In the genomic region with DNA sequence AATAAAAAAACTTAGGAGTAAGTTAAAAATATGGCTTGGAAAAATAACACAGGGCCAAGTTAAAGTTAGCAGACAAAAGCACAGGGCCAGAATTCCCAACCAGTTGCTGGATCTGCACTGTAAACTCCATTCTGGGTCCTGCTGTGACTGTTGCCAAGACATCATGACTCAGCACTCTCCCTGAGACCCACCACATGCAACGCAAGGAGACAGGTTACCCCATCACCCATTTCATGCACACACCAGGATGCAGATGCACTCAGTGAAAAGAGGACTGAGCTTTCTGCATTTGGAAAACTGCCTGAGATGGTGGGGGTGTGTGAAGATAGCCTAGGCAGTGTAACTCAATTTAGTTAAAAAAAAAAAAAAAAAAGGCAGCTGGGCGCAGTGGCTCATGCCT, we compare ENCODE assay signal across 11 cellular contexts.
DNase-seq lines count a peak whose midpoint lies in the region; ATAC-seq and TF ChIP-seq lines count a peak whose summit lies in the region.
"Had no signal": no experiment of that assay in that cellular context is flagged by ENCODE, and none has a peak within 500 bp of the region (broad histone marks: within the 10 kb centered on the region; RNA-seq: fewer than 3 reads in every experiment).

No MANE protein-coding gene starts in this region.

- peak; percentile 4 to 65 (median 43) for ATAC-seq in heart left ventricle
- ATAC-seq in sciatic nerve = peak; percentile 69
- no peak for ATAC-seq in HG03139 (IDR thresholded peaks at IDR 0.05; ENCODE audit: unreplicated experiment)

- CTCF ChIA-PET in SK-N-SH (lab: Yijun Ruan, JAX) = interaction anchor here (0.6 kb wide), 1 partner anchor 65 kb away, joined by 3 read pairs; no protein-coding TSS in a partner anchor
- CTCF ChIA-PET in CD8-positive, alpha-beta memory T cell (lab: Charles Lee) = no interaction called here
- CTCF ChIA-PET in activated CD4-positive, alpha-beta memory T cell treated with anti-CD3 and anti-CD28 coated beads, Interleukin-2, amount 10 ng/mL, durations not matched to agents 7 days and 5 days (lab: Charles Lee) = no interaction called here

- POLR2A ChIA-PET in SK-N-SH (lab: Yijun Ruan, JAX) = no interaction called here
- POLR2A ChIA-PET in CD8-positive, alpha-beta memory T cell (lab: Charles Lee) = interaction anchor here (0.6 kb wide), 1 partner anchor 908 kb away, joined by 8 read pairs; no protein-coding TSS in a partner anchor
- POLR2A ChIA-PET in activated CD4-positive, alpha-beta memory T cell treated with anti-CD3 and anti-CD28 coated beads, Interleukin-2, amount 10 ng/mL, durations not matched to agents 7 days and 5 days (lab: Charles Lee) = no interaction called here

- TF ChIP-seq RAD21 in SK-N-SH (IDR thresholded peaks at IDR 0.05; ENCODE audit: low read length) = no peak

- no peak for TF ChIP-seq POLR2A in heart left ventricle (IDR thresholded peaks at IDR 0.05)

- 50% methylated on average over 2 of the region's 2 CpGs for WGBS in SK-N-SH (ENCODE audit: low lambda C conversion rate)
- 43 to 61% (median 59%) methylated on average over 1 to 2 of the region's 2 CpGs for whole genome bisulfite sequencing in heart left ventricle, 4 donors

- no peaks in the 10 kb centered on the region for H3F3A ChIP-seq in SK-N-SH (replicated peaks; ENCODE audit: insufficient read depth)

- no peaks in the 10 kb centered on the region for H3K36me3 ChIP-seq in SK-N-SH (replicated peaks in 1 of 2; ENCODE audit: control insufficient read depth in 1 of 2, insufficient read depth in 2 of 2, low read length in 1 of 2)
- H3K36me3 ChIP-seq in heart left ventricle = no peaks in the 10 kb centered on the region
- H3K36me3 ChIP-seq in CD8-positive, alpha-beta memory T cell (ENCODE audit: insufficient read depth, low read length) = no peaks in the 10 kb centered on the region
- H3K36me3 ChIP-seq: SJCRH30 had no signal

- peak overlapping the region; percentile 30; the same call in 1 of the 2 replicates for H2AFZ ChIP-seq in SK-N-SH (ENCODE audit: low read depth)

- intact Hi-C loops in heart left ventricle (cut with DNase I) (no loop called here), sciatic nerve (cut with DNase I) (no loop called here)

- H3K9me3 ChIP-seq in SK-N-SH (no peaks in the 10 kb centered on the region), heart left ventricle (no peaks in the 10 kb centered on the region)
- no peaks in the 10 kb centered on the region for H3K9me3 ChIP-seq in CD8-positive, alpha-beta memory T cell (ENCODE audit: low read length)
- H3K9me3 ChIP-seq: SJCRH30 had no signal

- H3K27ac Mint-ChIP-seq in CD8-positive, alpha-beta memory T cell = no peak overlapping the region
- H3K27ac Mint-ChIP-seq in activated CD4-positive, alpha-beta memory T cell treated with anti-CD3 and anti-CD28 coated beads, Interleukin-2, amount 10 ng/mL, durations not matched to agents 7 days and 5 days = no peak overlapping the region

- no peaks in the 10 kb centered on the region for H3K79me2 ChIP-seq in SK-N-SH (ENCODE audit: insufficient read depth)

- H3K9me2 ChIP-seq in SK-N-SH = no peaks in the 10 kb centered on the region

- no peak overlapping the region for H3K9ac ChIP-seq in SK-N-SH

- H3K27me3 ChIP-seq in SK-N-SH (ENCODE audit: insufficient read depth) (no peaks in the 10 kb centered on the region), heart left ventricle (no peaks in the 10 kb centered on the region)
- H3K27me3 ChIP-seq in CD8-positive, alpha-beta memory T cell (ENCODE audit: insufficient read depth, low read length, poor library complexity, severe bottlenecking) = no peaks in the 10 kb centered on the region
- H3K27me3 ChIP-seq: SJCRH30 had no signal

- TF ChIP-seq CTCF in SK-N-SH (IDR thresholded peaks at IDR 0.05) = no peak
- TF ChIP-seq CTCF in heart left ventricle (IDR thresholded peaks at IDR 0.05) = no peak

- no peaks in the 10 kb centered on the region for H4K20me1 ChIP-seq in SK-N-SH (ENCODE audit: insufficient read depth)

- peak overlapping the region; percentile 40 to 60; a peak in 3 of 4 replicates for H3K27ac ChIP-seq in SK-N-SH (ENCODE audit: low read depth in 2 of 2, low read length in 1 of 2)
- H3K27ac ChIP-seq in heart left ventricle = peak overlapping the region in 8 of 12 donors; percentile 16 to 77 (median 52)
- no peak overlapping the region for H3K27ac ChIP-seq in CD8-positive, alpha-beta memory T cell (ENCODE audit: low read depth, low read length)
- H3K27ac ChIP-seq: SJCRH30 had no signal

- H3K4me3 ChIP-seq in SK-N-SH (ENCODE audit: low read depth in 2 of 2, low read length in 1 of 2) (no peak overlapping the region), heart left ventricle (no peak overlapping the region)
- no peak overlapping the region for H3K4me3 ChIP-seq in CD8-positive, alpha-beta memory T cell (ENCODE audit: low read length)
- H3K4me3 ChIP-seq: SJCRH30 had no signal

- no peak overlapping the region for H3K4me2 ChIP-seq in SK-N-SH

- H3K9me3 Mint-ChIP-seq in CD8-positive, alpha-beta memory T cell = no peaks in the 10 kb centered on the region
- no peaks in the 10 kb centered on the region for H3K9me3 Mint-ChIP-seq in activated CD4-positive, alpha-beta memory T cell treated with anti-CD3 and anti-CD28 coated beads, Interleukin-2, amount 10 ng/mL, durations not matched to agents 7 days and 5 days

- no peaks in the 10 kb centered on the region for H3K36me3 Mint-ChIP-seq in CD8-positive, alpha-beta memory T cell
- H3K36me3 Mint-ChIP-seq in activated CD4-positive, alpha-beta memory T cell treated with anti-CD3 and anti-CD28 coated beads, Interleukin-2, amount 10 ng/mL, durations not matched to agents 7 days and 5 days (ENCODE audit: low read depth) = no peaks in the 10 kb centered on the region

- peak; percentile 83 for DNase-seq in H4 (ENCODE audit: low spot score)
- no peak for DNase-seq in SK-N-SH
- DNase-seq in heart left ventricle = peak in 4 of 5 donors; percentile 61 to 64 (median 63)
- DNase-seq in sciatic nerve (ENCODE audit: low spot score) = no peak
- DNase-seq in hippocampal formation (lab: John Stamatoyannopoulos, UW) = no peak
- no peak for DNase-seq in CD8-positive, alpha-beta memory T cell
- DNase-seq in activated CD4-positive, alpha-beta memory T cell treated with anti-CD3 and anti-CD28 coated beads, Interleukin-2, amount 10 ng/mL, durations not matched to agents 7 days and 5 days = no peak
- DNase-seq: activated CD8-positive, alpha-beta memory T cell treated with anti-CD3 and anti-CD28 coated beads, Interleukin-2, amount 50 U/mL, for 48 hours; KG1 had no signal

- no peak overlapping the region for H3K4me3 Mint-ChIP-seq in CD8-positive, alpha-beta memory T cell
- H3K4me3 Mint-ChIP-seq in activated CD4-positive, alpha-beta memory T cell treated with anti-CD3 and anti-CD28 coated beads, Interleukin-2, amount 10 ng/mL, durations not matched to agents 7 days and 5 days = no peak overlapping the region

- TF ChIP-seq EP300 in SK-N-SH (IDR thresholded peaks at IDR 0.05; ENCODE audit: borderline replicate concordance in 1 of 2, low read depth in 1 of 2, low read length in 1 of 2) = no peak

- peaks cover 8 to 18% of the 10 kb centered on the region in 2 experiments; a peak in 2 of 4 replicates for H3K4me1 ChIP-seq in SK-N-SH (ENCODE audit: control insufficient read depth in 1 of 2, insufficient read depth in 2 of 2, low read depth in 1 of 2, low read length in 1 of 2)
- peaks cover 0 to 37% (median 8%) of the 10 kb centered on the region in 12 donors for H3K4me1 ChIP-seq in heart left ventricle
- peaks cover 6% of the 10 kb centered on the region for H3K4me1 ChIP-seq in CD8-positive, alpha-beta memory T cell (ENCODE audit: insufficient read depth, low read length)

- peaks cover under 1 to 13% (median 3%) of the 10 kb centered on the region in 3 donors for H3K4me1 Mint-ChIP-seq in CD8-positive, alpha-beta memory T cell
- peaks cover 11% of the 10 kb centered on the region for H3K4me1 Mint-ChIP-seq in activated CD4-positive, alpha-beta memory T cell treated with anti-CD3 and anti-CD28 coated beads, Interleukin-2, amount 10 ng/mL, durations not matched to agents 7 days and 5 days

- H3K27me3 Mint-ChIP-seq in CD8-positive, alpha-beta memory T cell = no peaks in the 10 kb centered on the region
- H3K27me3 Mint-ChIP-seq in activated CD4-positive, alpha-beta memory T cell treated with anti-CD3 and anti-CD28 coated beads, Interleukin-2, amount 10 ng/mL, durations not matched to agents 7 days and 5 days = no peaks in the 10 kb centered on the region

TF ChIP-seq in SK-N-SH, 30 proteins besides CTCF, POLR2A, EP300 and RAD21 (continues in another document):
- peak; percentile 41; the same call in 1 of the 2 replicates for TF ChIP-seq FOSL2 (IDR thresholded peaks at IDR 0.05; ENCODE audit: borderline replicate concordance, low read depth)
- TF ChIP-seq, protein P1, sequence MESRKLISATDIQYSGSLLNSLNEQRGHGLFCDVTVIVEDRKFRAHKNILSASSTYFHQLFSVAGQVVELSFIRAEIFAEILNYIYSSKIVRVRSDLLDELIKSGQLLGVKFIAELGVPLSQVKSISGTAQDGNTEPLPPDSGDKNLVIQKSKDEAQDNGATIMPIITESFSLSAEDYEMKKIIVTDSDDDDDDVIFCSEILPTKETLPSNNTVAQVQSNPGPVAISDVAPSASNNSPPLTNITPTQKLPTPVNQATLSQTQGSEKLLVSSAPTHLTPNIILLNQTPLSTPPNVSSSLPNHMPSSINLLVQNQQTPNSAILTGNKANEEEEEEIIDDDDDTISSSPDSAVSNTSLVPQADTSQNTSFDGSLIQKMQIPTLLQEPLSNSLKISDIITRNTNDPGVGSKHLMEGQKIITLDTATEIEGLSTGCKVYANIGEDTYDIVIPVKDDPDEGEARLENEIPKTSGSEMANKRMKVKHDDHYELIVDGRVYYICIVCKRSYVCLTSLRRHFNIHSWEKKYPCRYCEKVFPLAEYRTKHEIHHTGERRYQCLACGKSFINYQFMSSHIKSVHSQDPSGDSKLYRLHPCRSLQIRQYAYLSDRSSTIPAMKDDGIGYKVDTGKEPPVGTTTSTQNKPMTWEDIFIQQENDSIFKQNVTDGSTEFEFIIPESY (IDR thresholded peaks at IDR 0.05; ENCODE audit: borderline replicate concordance, low read depth) = no peak
- no peak for TF ChIP-seq TAF1 (IDR thresholded peaks at IDR 0.05; ENCODE audit: borderline replicate concordance, low read depth, low read length)
- peak; percentile 26 for TF ChIP-seq CHD2 (IDR thresholded peaks at IDR 0.05; ENCODE audit: low read length, partially characterized antibody)
- no peak for TF ChIP-seq RCOR1 (IDR thresholded peaks at IDR 0.05; ENCODE audit: low read length)
- TF ChIP-seq TCF12 (IDR thresholded peaks at IDR 0.05) = peak; percentile 24; the same call in 1 of the 2 replicates
- TF ChIP-seq, protein P2, sequence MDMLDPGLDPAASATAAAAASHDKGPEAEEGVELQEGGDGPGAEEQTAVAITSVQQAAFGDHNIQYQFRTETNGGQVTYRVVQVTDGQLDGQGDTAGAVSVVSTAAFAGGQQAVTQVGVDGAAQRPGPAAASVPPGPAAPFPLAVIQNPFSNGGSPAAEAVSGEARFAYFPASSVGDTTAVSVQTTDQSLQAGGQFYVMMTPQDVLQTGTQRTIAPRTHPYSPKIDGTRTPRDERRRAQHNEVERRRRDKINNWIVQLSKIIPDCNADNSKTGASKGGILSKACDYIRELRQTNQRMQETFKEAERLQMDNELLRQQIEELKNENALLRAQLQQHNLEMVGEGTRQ (IDR thresholded peaks at IDR 0.05; ENCODE audit: borderline replicate concordance, low read depth, low read length) = no peak
- no peak for TF ChIP-seq GABPA (IDR thresholded peaks at IDR 0.05; ENCODE audit: low read depth)

Comparison
In these comparisons a context has a peak if more than half of its experiments do, and no peak if none do; other contexts are left out.
1. DNase-seq: peak in H4 (single experiment) and heart left ventricle (4 of 5); none in SK-N-SH (single experiment), sciatic nerve (single experiment), hippocampal formation (0 of 2), CD8-positive, alpha-beta memory T cell (0 of 5) and activated CD4-positive, alpha-beta memory T cell treated with anti-CD3 and anti-CD28 coated beads, Interleukin-2, amount 10 ng/mL, durations not matched to agents 7 days and 5 days (single experiment).